1 cellular context compared by ENCODE assay signal in the genomic region with DNA sequence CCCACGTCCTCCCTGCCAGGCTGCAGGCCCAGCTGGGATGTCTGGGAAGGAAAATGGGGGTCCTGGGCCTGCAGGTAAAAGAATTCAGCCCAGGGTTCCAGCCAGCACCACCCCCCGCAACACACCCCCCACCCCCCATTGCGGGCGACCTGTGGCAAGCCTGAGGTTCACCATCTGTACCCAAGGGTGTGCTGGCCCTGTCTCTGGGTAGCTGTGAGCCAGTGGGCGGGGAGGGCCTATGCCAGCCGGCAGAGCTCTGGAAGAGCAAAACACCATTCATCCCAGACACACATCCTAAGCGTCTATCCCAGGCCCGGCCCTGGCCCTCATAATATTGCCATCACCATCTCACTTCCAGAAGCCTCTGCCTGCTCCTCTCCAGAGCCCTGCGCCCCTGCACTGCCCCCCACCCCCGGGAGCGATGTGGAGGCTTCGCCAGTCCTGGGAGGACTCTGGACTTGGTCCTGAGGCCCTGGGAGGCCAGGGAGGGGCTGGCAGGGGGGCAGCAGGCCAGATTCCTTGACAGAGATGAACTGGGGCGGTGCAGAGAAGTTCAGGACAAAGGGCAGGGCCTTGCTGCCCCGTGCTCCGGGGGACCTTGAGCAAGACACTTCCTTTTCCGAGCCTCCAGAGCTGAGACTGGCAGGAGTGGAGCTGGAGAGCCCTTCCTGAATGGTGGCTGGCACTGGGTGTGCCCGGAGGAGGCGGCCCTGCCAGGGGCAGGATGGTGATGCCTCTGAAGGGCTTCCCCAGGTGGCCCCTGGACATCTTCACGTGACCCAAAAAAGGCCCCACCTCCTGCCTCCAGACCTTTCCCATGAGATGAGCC.
TF ChIP-seq lines count a peak whose summit lies in the region.

No MANE protein-coding gene starts in this region.

TF ChIP-seq in HepG2, 621 proteins besides CTCF, POLR2A, EP300 and RAD21 (continued from another document and continues in another):
- TF ChIP-seq ZNF839 (CRISPR knock-in tag; IDR thresholded peaks at IDR 0.05; ENCODE audit: borderline replicate concordance) (0 out of 2 replicates have a peak, but pooled peaks have one; percentile 12), ZIK1 (CRISPR knock-in tag; IDR thresholded peaks at IDR 0.05; ENCODE audit: borderline replicate concordance, low read depth) (0 out of 2 replicates have a peak, but pooled peaks have one; percentile 30), GFI1 (CRISPR knock-in tag; IDR thresholded peaks at IDR 0.05; ENCODE audit: borderline replicate concordance) (peak; percentile 33; the same call in 1 of the 2 replicates), NFE2 (CRISPR knock-in tag; IDR thresholded peaks at IDR 0.05) (no peak), GABPB1 (CRISPR knock-in tag; IDR thresholded peaks at IDR 0.05) (peak; percentile 67), PPARG (CRISPR knock-in tag; conservative IDR thresholded peaks at IDR 0.05) (peak; percentile 68; the same call in 1 of the 2 replicates), TARDBP (CRISPR knock-in tag; IDR thresholded peaks at IDR 0.05) (peak; percentile 74; the same call in 1 of the 2 replicates), ZBTB7A (CRISPR knock-in tag; IDR thresholded peaks at IDR 0.05) (peak; percentile 84), GABPA (IDR thresholded peaks at IDR 0.05; ENCODE audit: low read depth, low read length) (no peak), GABPA (CRISPR knock-in tag; IDR thresholded peaks at IDR 0.05; ENCODE audit: low read depth) (peak; percentile 58; the same call in 1 of the 2 replicates), HDAC2 (CRISPR knock-in tag; IDR thresholded peaks at IDR 0.05) (peak; percentile 91), HMG20A (CRISPR knock-in tag; IDR thresholded peaks at IDR 0.05; ENCODE audit: borderline replicate concordance) (peak; percentile 56; the same call in 1 of the 2 replicates), KDM2A (CRISPR knock-in tag; IDR thresholded peaks at IDR 0.05; ENCODE audit: borderline replicate concordance, low read depth) (no peak), HHEX (CRISPR knock-in tag; IDR thresholded peaks at IDR 0.05) (no peak), SYNCRIP (IDR thresholded peaks at IDR 0.05; ENCODE audit: insufficient read depth, low read depth, low read length) (no peak), ZNF709 (CRISPR knock-in tag; IDR thresholded peaks at IDR 0.05) (0 out of 2 replicates have a peak, but pooled peaks have one; percentile 53), MEF2D (CRISPR knock-in tag; IDR thresholded peaks at IDR 0.05) (peak; percentile 67), ATF7 (IDR thresholded peaks at IDR 0.05) (no peak), ATF7 (CRISPR knock-in tag; IDR thresholded peaks at IDR 0.05) (0 out of 2 replicates have a peak, but pooled peaks have one; percentile 13), RARA (CRISPR knock-in tag; IDR thresholded peaks at IDR 0.05) (peak; percentile 95), ISX (CRISPR knock-in tag; conservative IDR thresholded peaks at IDR 0.05) (no peak), NR2C2 (CRISPR knock-in tag; IDR thresholded peaks at IDR 0.05; ENCODE audit: borderline replicate concordance) (peak; percentile 77), ZNF773 (CRISPR knock-in tag; IDR thresholded peaks at IDR 0.05; ENCODE audit: borderline replicate concordance) (no peak), ZC3H13 (CRISPR knock-in tag; IDR thresholded peaks at IDR 0.05) (peak; percentile 81; the same call in 1 of the 2 replicates), ZNF350 (CRISPR knock-in tag; IDR thresholded peaks at IDR 0.05; ENCODE audit: borderline replicate concordance, low read depth) (peak; percentile 80; the same call in 1 of the 2 replicates), ZNF333 (CRISPR knock-in tag; IDR thresholded peaks at IDR 0.05; ENCODE audit: borderline replicate concordance) (no peak; the same call in 1 of the 2 replicates), ARHGAP35 (CRISPR knock-in tag; IDR thresholded peaks at IDR 0.05; ENCODE audit: borderline replicate concordance) (no peak), MTA1 (CRISPR knock-in tag; IDR thresholded peaks at IDR 0.05; ENCODE audit: borderline replicate concordance) (peak; percentile 99), ETV5 (CRISPR knock-in tag; IDR thresholded peaks at IDR 0.05; ENCODE audit: borderline replicate concordance) (peak; percentile 89)
- TF ChIP-seq, protein P1, sequence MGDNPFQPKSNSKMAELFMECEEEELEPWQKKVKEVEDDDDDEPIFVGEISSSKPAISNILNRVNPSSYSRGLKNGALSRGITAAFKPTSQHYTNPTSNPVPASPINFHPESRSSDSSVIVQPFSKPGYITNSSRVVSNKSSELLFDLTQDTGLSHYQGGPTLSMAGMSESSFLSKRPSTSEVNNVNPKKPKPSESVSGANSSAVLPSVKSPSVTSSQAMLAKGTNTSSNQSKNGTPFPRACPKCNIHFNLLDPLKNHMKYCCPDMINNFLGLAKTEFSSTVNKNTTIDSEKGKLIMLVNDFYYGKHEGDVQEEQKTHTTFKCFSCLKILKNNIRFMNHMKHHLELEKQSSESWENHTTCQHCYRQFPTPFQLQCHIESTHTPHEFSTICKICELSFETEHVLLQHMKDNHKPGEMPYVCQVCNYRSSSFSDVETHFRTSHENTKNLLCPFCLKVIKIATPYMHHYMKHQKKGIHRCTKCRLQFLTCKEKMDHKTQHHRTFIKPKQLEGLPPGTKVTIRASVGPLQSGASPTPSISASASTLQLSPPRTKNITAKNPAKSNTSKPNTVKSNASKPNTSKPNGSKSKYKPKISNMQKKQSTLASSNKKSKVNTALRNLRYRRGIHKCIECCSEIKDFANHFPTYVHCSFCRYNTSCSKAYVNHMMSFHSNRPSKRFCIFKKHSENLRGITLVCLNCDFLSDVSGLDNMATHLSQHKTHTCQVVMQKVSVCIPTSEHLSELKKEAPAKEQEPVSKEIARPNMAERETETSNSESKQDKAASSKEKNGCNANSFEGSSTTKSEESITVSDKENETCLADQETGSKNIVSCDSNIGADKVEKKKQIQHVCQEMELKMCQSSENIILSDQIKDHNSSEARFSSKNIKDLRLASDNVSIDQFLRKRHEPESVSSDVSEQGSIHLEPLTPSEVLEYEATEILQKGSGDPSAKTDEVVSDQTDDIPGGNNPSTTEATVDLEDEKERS (CRISPR knock-in tag; IDR thresholded peaks at IDR 0.05) = no peak
- TF ChIP-seq, protein P2, sequence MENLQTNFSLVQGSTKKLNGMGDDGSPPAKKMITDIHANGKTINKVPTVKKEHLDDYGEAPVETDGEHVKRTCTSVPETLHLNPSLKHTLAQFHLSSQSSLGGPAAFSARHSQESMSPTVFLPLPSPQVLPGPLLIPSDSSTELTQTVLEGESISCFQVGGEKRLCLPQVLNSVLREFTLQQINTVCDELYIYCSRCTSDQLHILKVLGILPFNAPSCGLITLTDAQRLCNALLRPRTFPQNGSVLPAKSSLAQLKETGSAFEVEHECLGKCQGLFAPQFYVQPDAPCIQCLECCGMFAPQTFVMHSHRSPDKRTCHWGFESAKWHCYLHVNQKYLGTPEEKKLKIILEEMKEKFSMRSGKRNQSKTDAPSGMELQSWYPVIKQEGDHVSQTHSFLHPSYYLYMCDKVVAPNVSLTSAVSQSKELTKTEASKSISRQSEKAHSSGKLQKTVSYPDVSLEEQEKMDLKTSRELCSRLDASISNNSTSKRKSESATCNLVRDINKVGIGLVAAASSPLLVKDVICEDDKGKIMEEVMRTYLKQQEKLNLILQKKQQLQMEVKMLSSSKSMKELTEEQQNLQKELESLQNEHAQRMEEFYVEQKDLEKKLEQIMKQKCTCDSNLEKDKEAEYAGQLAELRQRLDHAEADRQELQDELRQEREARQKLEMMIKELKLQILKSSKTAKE (CRISPR knock-in tag; IDR thresholded peaks at IDR 0.05; ENCODE audit: borderline replicate concordance) = peak; percentile 91
- TF ChIP-seq, protein P3, sequence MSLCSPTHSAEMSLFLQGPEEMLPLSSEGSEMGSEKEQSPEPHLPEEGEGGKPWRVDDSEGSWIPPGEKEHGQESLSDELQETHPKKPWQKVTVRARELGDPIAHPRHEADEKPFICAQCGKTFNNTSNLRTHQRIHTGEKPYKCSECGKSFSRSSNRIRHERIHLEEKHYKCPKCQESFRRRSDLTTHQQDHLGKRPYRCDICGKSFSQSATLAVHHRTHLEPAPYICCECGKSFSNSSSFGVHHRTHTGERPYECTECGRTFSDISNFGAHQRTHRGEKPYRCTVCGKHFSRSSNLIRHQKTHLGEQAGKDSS (CRISPR knock-in tag; IDR thresholded peaks at IDR 0.05; ENCODE audit: borderline replicate concordance, low read depth) = peak; percentile 85
- TF ChIP-seq, protein P4, sequence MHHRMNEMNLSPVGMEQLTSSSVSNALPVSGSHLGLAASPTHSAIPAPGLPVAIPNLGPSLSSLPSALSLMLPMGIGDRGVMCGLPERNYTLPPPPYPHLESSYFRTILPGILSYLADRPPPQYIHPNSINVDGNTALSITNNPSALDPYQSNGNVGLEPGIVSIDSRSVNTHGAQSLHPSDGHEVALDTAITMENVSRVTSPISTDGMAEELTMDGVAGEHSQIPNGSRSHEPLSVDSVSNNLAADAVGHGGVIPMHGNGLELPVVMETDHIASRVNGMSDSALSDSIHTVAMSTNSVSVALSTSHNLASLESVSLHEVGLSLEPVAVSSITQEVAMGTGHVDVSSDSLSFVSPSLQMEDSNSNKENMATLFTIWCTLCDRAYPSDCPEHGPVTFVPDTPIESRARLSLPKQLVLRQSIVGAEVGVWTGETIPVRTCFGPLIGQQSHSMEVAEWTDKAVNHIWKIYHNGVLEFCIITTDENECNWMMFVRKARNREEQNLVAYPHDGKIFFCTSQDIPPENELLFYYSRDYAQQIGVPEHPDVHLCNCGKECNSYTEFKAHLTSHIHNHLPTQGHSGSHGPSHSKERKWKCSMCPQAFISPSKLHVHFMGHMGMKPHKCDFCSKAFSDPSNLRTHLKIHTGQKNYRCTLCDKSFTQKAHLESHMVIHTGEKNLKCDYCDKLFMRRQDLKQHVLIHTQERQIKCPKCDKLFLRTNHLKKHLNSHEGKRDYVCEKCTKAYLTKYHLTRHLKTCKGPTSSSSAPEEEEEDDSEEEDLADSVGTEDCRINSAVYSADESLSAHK (CRISPR knock-in tag; IDR thresholded peaks at IDR 0.05; ENCODE audit: borderline replicate concordance) = no peak
- TF ChIP-seq, protein P5, sequence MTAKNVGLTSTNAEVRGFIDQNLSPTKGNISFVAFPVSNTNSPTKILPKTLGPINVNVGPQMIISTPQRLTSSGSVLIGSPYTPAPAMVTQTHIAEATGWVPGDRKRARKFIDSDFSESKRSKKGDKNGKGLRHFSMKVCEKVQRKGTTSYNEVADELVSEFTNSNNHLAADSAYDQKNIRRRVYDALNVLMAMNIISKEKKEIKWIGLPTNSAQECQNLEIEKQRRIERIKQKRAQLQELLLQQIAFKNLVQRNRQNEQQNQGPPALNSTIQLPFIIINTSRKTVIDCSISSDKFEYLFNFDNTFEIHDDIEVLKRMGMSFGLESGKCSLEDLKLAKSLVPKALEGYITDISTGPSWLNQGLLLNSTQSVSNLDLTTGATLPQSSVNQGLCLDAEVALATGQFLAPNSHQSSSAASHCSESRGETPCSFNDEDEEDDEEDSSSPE (CRISPR knock-in tag; IDR thresholded peaks at IDR 0.05) = peak; percentile 59
- TF ChIP-seq, protein P6, sequence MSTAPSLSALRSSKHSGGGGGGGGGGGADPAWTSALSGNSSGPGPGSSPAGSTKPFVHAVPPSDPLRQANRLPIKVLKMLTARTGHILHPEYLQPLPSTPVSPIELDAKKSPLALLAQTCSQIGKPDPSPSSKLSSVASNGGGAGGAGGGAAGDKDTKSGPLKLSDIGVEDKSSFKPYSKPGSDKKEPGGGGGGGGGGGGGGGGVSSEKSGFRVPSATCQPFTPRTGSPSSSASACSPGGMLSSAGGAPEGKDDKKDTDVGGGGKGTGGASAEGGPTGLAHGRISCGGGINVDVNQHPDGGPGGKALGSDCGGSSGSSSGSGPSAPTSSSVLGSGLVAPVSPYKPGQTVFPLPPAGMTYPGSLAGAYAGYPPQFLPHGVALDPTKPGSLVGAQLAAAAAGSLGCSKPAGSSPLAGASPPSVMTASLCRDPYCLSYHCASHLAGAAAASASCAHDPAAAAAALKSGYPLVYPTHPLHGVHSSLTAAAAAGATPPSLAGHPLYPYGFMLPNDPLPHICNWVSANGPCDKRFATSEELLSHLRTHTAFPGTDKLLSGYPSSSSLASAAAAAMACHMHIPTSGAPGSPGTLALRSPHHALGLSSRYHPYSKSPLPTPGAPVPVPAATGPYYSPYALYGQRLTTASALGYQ (CRISPR knock-in tag; IDR thresholded peaks at IDR 0.05) = peak; percentile 89; the same call in 1 of the 2 replicates
- TF ChIP-seq, protein P7, sequence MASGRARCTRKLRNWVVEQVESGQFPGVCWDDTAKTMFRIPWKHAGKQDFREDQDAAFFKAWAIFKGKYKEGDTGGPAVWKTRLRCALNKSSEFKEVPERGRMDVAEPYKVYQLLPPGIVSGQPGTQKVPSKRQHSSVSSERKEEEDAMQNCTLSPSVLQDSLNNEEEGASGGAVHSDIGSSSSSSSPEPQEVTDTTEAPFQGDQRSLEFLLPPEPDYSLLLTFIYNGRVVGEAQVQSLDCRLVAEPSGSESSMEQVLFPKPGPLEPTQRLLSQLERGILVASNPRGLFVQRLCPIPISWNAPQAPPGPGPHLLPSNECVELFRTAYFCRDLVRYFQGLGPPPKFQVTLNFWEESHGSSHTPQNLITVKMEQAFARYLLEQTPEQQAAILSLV (CRISPR knock-in tag; IDR thresholded peaks at IDR 0.05; ENCODE audit: borderline replicate concordance) = peak; percentile 52; the same call in 1 of the 2 replicates
- TF ChIP-seq, protein P8, sequence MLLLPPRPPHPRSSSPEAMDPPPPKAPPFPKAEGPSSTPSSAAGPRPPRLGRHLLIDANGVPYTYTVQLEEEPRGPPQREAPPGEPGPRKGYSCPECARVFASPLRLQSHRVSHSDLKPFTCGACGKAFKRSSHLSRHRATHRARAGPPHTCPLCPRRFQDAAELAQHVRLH (CRISPR knock-in tag; IDR thresholded peaks at IDR 0.05; ENCODE audit: borderline replicate concordance, low read depth) = peak; percentile 21; the same call in 1 of the 2 replicates
- TF ChIP-seq, protein P9, sequence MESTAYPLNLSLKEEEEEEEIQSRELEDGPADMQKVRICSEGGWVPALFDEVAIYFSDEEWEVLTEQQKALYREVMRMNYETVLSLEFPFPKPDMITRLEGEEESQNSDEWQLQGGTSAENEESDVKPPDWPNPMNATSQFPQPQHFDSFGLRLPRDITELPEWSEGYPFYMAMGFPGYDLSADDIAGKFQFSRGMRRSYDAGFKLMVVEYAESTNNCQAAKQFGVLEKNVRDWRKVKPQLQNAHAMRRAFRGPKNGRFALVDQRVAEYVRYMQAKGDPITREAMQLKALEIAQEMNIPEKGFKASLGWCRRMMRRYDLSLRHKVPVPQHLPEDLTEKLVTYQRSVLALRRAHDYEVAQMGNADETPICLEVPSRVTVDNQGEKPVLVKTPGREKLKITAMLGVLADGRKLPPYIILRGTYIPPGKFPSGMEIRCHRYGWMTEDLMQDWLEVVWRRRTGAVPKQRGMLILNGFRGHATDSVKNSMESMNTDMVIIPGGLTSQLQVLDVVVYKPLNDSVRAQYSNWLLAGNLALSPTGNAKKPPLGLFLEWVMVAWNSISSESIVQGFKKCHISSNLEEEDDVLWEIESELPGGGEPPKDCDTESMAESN (CRISPR knock-in tag; conservative IDR thresholded peaks at IDR 0.05) = 0 out of 2 replicates have a peak, but pooled peaks have one; percentile 17
- TF ChIP-seq, protein P10, sequence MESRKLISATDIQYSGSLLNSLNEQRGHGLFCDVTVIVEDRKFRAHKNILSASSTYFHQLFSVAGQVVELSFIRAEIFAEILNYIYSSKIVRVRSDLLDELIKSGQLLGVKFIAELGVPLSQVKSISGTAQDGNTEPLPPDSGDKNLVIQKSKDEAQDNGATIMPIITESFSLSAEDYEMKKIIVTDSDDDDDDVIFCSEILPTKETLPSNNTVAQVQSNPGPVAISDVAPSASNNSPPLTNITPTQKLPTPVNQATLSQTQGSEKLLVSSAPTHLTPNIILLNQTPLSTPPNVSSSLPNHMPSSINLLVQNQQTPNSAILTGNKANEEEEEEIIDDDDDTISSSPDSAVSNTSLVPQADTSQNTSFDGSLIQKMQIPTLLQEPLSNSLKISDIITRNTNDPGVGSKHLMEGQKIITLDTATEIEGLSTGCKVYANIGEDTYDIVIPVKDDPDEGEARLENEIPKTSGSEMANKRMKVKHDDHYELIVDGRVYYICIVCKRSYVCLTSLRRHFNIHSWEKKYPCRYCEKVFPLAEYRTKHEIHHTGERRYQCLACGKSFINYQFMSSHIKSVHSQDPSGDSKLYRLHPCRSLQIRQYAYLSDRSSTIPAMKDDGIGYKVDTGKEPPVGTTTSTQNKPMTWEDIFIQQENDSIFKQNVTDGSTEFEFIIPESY (CRISPR knock-in tag; IDR thresholded peaks at IDR 0.05) = 0 out of 2 replicates have a peak, but pooled peaks have one; percentile 9
